In the genomic region with DNA sequence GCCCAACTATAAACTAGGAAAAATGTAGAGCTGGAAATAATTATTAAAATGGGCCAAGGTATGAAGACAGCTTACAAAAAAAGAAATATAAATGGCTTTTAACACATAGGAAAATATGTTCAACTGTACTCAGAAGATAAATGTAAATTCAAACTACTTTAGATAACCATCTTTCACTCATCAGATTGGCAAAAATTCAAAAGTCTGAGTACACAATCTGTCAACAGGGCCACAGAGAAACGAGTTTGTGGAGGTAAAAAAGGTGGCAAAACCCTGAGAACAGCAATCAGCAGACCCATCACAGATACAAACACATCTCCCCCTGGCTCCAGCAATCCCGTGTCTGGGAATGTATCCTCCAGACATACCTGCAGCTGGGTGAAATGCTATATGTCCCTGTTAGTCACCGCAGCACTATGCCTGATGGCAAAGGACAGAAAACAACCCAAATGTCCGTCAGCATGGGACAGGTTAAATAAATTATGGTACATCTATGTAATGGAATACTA, we compare ENCODE assay signal across 24 cellular contexts.
DNase-seq lines count a peak whose midpoint lies in the region; ATAC-seq and TF ChIP-seq lines count a peak whose summit lies in the region.
"Had no signal": no experiment of that assay in that cellular context is flagged by ENCODE, and none has a peak within 500 bp of the region (broad histone marks: within the 10 kb centered on the region; RNA-seq: fewer than 3 reads in every experiment).

No MANE protein-coding gene starts in this region.

- peak overlapping the region; percentile 28 for H3K4ac ChIP-seq in mesendoderm (ENCODE audit: low read depth, low read length)

- H3K4me2 ChIP-seq in SK-N-SH (no peak overlapping the region), mesendoderm (ENCODE audit: low read length) (no peak overlapping the region)
- H3K4me2 ChIP-seq: A549 had no signal

- no peak for TF ChIP-seq EP300 in SK-N-SH (IDR thresholded peaks at IDR 0.05; ENCODE audit: borderline replicate concordance in 1 of 2, low read depth in 1 of 2, low read length in 1 of 2)

- H3K4me3 Mint-ChIP-seq in stimulated activated naive CD8-positive, alpha-beta T cell treated with anti-CD3 and anti-CD28 coated beads, Interleukin-15, amount 100 ng/mL, for 72 hours, result no peak overlapping the region
- H3K4me3 Mint-ChIP-seq: B cell, CD14-positive monocyte, HFFc6 had no signal

- H4K5ac ChIP-seq in mesendoderm (ENCODE audit: low read length), result no peak overlapping the region

- H3K27me3 ChIP-seq in SK-N-SH (ENCODE audit: insufficient read depth), result no peaks in the 10 kb centered on the region
- no peaks in the 10 kb centered on the region for H3K27me3 ChIP-seq in mesendoderm (ENCODE audit: insufficient read depth, low read length, poor library complexity)

- no peak overlapping the region for H2BK120ac ChIP-seq in mesendoderm (ENCODE audit: low read depth, low read length)

- no peak overlapping the region for H3K27ac Mint-ChIP-seq in stimulated activated naive CD8-positive, alpha-beta T cell treated with anti-CD3 and anti-CD28 coated beads, Interleukin-15, amount 100 ng/mL, for 72 hours
- H3K27ac Mint-ChIP-seq: B cell, CD14-positive monocyte, HFFc6 had no signal

- CTCF ChIA-PET in SK-N-SH (lab: Yijun Ruan, JAX), result no interaction called here

- no peak overlapping the region for H2AFZ ChIP-seq in SK-N-SH (ENCODE audit: low read depth)

- H3K4me3 ChIP-seq in SK-N-SH (ENCODE audit: low read depth in 2 of 2, low read length in 1 of 2), result no peak overlapping the region
- H3K4me3 ChIP-seq in mesendoderm (ENCODE audit: low read length), result no peak overlapping the region
- H3K4me3 ChIP-seq: A549, GM12878, K562 had no signal

- H3K9me2 ChIP-seq in SK-N-SH, result no peaks in the 10 kb centered on the region

- no peak overlapping the region for H3K27ac ChIP-seq in SK-N-SH (ENCODE audit: low read depth in 2 of 2, low read length in 1 of 2)
- H3K27ac ChIP-seq in mesendoderm (ENCODE audit: low read depth, low read length), result no peak overlapping the region
- H3K27ac ChIP-seq: A549, HL-60, RWPE1 had no signal

- H3K36me3 ChIP-seq in SK-N-SH (replicated peaks in 1 of 2; ENCODE audit: control insufficient read depth in 1 of 2, insufficient read depth in 2 of 2, low read length in 1 of 2), result no peaks in the 10 kb centered on the region
- no peaks in the 10 kb centered on the region for H3K36me3 ChIP-seq in mesendoderm (ENCODE audit: control insufficient read depth, insufficient read depth, low read length)

- no peaks in the 10 kb centered on the region for H3K79me1 ChIP-seq in mesendoderm (ENCODE audit: low read length)

- DNase-seq in G401 (ENCODE audit: low spot score) (peak; percentile 23), NCI-H2029 (lab: John Stamatoyannopoulos, UW) (peak; percentile 3), SK-N-SH (peak; percentile 23), mesendoderm (peak; percentile 52), pons (ENCODE audit: low spot score) (no peak)
- DNase-seq in stimulated activated naive CD8-positive, alpha-beta T cell treated with anti-CD3 and anti-CD28 coated beads, Interleukin-15, amount 100 ng/mL, for 72 hours, result no peak
- DNase-seq: DMS79 treated with DMSO at 0.1 percent for 48 hours, H7, HFFc6, MM.1S, NCI-H1092, NCI-H1436, NCI-H1930, NCI-H69, T-helper 1 cell had no signal

- no peaks in the 10 kb centered on the region for H3F3A ChIP-seq in SK-N-SH (replicated peaks; ENCODE audit: insufficient read depth)

- POLR2A ChIA-PET in SK-N-SH (lab: Yijun Ruan, JAX), result no interaction called here

- no peak overlapping the region for H2BK15ac ChIP-seq in mesendoderm (replicated peaks; ENCODE audit: low read depth)

- in situ Hi-C loops in G401 (cut with HindIII; ENCODE audit: low sequenced_read_pairs), result no loop called here

- H3K9ac ChIP-seq in SK-N-SH, result no peak overlapping the region
- H3K9ac ChIP-seq in mesendoderm (ENCODE audit: low read length), result no peak overlapping the region

- H3K9me3 ChIP-seq in SK-N-SH, result no peaks in the 10 kb centered on the region
- H3K9me3 ChIP-seq: A549 had no signal

- H3K79me2 ChIP-seq in SK-N-SH (ENCODE audit: insufficient read depth) (no peaks in the 10 kb centered on the region), mesendoderm (ENCODE audit: control insufficient read depth, insufficient read depth, low read length) (no peaks in the 10 kb centered on the region)

- TF ChIP-seq RAD21 in SK-N-SH (IDR thresholded peaks at IDR 0.05; ENCODE audit: low read length), result no peak

- H3K4me1 ChIP-seq in SK-N-SH (ENCODE audit: control insufficient read depth in 1 of 2, insufficient read depth in 2 of 2, low read depth in 1 of 2, low read length in 1 of 2) (peaks cover 0 to 3% of the 10 kb centered on the region in 2 experiments; a peak in 2 of 4 replicates), mesendoderm (ENCODE audit: control insufficient read depth, low read depth, low read length) (peaks cover 5% of the 10 kb centered on the region)

- no peak overlapping the region for H3K56ac ChIP-seq in mesendoderm (ENCODE audit: low read length)

- H3K18ac ChIP-seq in mesendoderm (ENCODE audit: low read length), result peak overlapping the region; percentile 80

- H3K23ac ChIP-seq in mesendoderm (ENCODE audit: low read length), result no peak overlapping the region

- no peaks in the 10 kb centered on the region for H4K20me1 ChIP-seq in SK-N-SH (ENCODE audit: insufficient read depth)

- H3K27me3 Mint-ChIP-seq in stimulated activated naive CD8-positive, alpha-beta T cell treated with anti-CD3 and anti-CD28 coated beads, Interleukin-15, amount 100 ng/mL, for 72 hours, result peaks cover 6% of the 10 kb centered on the region
- H3K27me3 Mint-ChIP-seq: B cell had no signal

- H4K8ac ChIP-seq in mesendoderm (ENCODE audit: low read depth, low read length), result no peak overlapping the region

- 25% methylated on average over 4 of the region's 4 CpGs for WGBS in SK-N-SH (ENCODE audit: low lambda C conversion rate)
- no CpG with 5 or more reads among the region's 4 CpGs for WGBS in mesendoderm (ENCODE audit: extremely low coverage, insufficient coverage, low lambda C conversion rate)

- no peak for ATAC-seq in stimulated activated naive CD8-positive, alpha-beta T cell treated with anti-CD3 and anti-CD28 coated beads, Interleukin-15, amount 100 ng/mL, for 72 hours
- no peak for ATAC-seq in HG02678 (IDR thresholded peaks at IDR 0.05; ENCODE audit: unreplicated experiment)
- ATAC-seq: A549, GM12878, HepG2, K562 had no signal

- no peaks in the 10 kb centered on the region for H3K9me3 Mint-ChIP-seq in stimulated activated naive CD8-positive, alpha-beta T cell treated with anti-CD3 and anti-CD28 coated beads, Interleukin-15, amount 100 ng/mL, for 72 hours
- H3K9me3 Mint-ChIP-seq: CD14-positive monocyte, HFFc6 had no signal

- H2BK5ac ChIP-seq in mesendoderm (ENCODE audit: low read length), result no peak overlapping the region

- no peak for TF ChIP-seq CTCF in SK-N-SH (IDR thresholded peaks at IDR 0.05)

- H2AK5ac ChIP-seq in mesendoderm (ENCODE audit: low read length), result no peak overlapping the region

- H3K4me1 Mint-ChIP-seq in stimulated activated naive CD8-positive, alpha-beta T cell treated with anti-CD3 and anti-CD28 coated beads, Interleukin-15, amount 100 ng/mL, for 72 hours, result no peaks in the 10 kb centered on the region
- H3K4me1 Mint-ChIP-seq: CD14-positive monocyte had no signal

TF ChIP-seq in SK-N-SH, 30 proteins besides CTCF, POLR2A, EP300 and RAD21:
- TF ChIP-seq MEF2A (IDR thresholded peaks at IDR 0.05; ENCODE audit: borderline replicate concordance, low read depth) (no peak), TEAD4 (IDR thresholded peaks at IDR 0.05; ENCODE audit: borderline replicate concordance, insufficient read depth) (no peak), NRF1 (IDR thresholded peaks at IDR 0.05; ENCODE audit: low read depth, low read length) (no peak), CHD2 (IDR thresholded peaks at IDR 0.05; ENCODE audit: low read length, partially characterized antibody) (no peak), YY1 (IDR thresholded peaks at IDR 0.05; ENCODE audit: low read depth) (no peak), RFX5 (IDR thresholded peaks at IDR 0.05; ENCODE audit: low read length) (no peak)
- TF ChIP-seq, protein P1, sequence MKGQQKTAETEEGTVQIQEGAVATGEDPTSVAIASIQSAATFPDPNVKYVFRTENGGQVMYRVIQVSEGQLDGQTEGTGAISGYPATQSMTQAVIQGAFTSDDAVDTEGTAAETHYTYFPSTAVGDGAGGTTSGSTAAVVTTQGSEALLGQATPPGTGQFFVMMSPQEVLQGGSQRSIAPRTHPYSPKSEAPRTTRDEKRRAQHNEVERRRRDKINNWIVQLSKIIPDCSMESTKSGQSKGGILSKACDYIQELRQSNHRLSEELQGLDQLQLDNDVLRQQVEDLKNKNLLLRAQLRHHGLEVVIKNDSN (IDR thresholded peaks at IDR 0.05; ENCODE audit: borderline replicate concordance, low read depth), result no peak

Comparison
In these comparisons a context has a peak if more than half of its experiments do, and no peak if none do; other contexts are left out.
1. DNase-seq: peak in G401 (single experiment), NCI-H2029 (single experiment), SK-N-SH (single experiment) and mesendoderm (single experiment); none in stimulated activated naive CD8-positive, alpha-beta T cell treated with anti-CD3 and anti-CD28 coated beads, Interleukin-15, amount 100 ng/mL, for 72 hours (0 of 2) and pons (single experiment).